In genomic region chr19:54186934-54187381, GRCh38 we compare ENCODE assay signal across 12 cellular contexts. TPM values are rescaled to one million over a fixed set of nuclear protein-coding genes. Genes with fewer than 3 reads are reported as not detected.
DNase-seq lines count a peak whose midpoint lies in the region; ATAC-seq and TF ChIP-seq lines count a peak whose summit lies in the region.
"Had no signal": no experiment of that assay in that cellular context is flagged by ENCODE, and none has a peak within 500 bp of the region (broad histone marks: within the 10 kb centered on the region; RNA-seq: fewer than 3 reads in every experiment).

No MANE protein-coding gene starts in this region.

- H3K27ac Mint-ChIP-seq in stimulated activated naive CD8-positive, alpha-beta T cell treated with anti-CD3 and anti-CD28 coated beads, Interleukin-15, Interleukin-2, amounts not matched to agents 100 ng/mL and 50 ng/mL, for 24 hours, result peak overlapping the region; percentile 86
- H3K27ac Mint-ChIP-seq: activated B cell treated with CpG ODN at 0.5 μM for 24 hours had no signal

- peaks cover 8 to 18% of the 10 kb centered on the region in 2 donors for H3K4me1 ChIP-seq in muscle layer of duodenum (ENCODE audit: control insufficient read depth in 1 of 2, insufficient read depth in 2 of 2, low read length in 2 of 2)

- no peak for ATAC-seq in stimulated activated naive CD8-positive, alpha-beta T cell treated with anti-CD3 and anti-CD28 coated beads, Interleukin-15, Interleukin-2, amounts not matched to agents 100 U/mL and 50 U/mL, for 24 hours
- ATAC-seq: left lobe of liver had no signal

- WGBS in lower leg skin, 2 donors, result 84 to 91% methylated on average over 11 of the region's 11 CpGs

- TF ChIP-seq CTCF in lower leg skin (IDR thresholded peaks at IDR 0.05), result no peak

- no peak for DNase-seq in stimulated activated naive CD8-positive, alpha-beta T cell treated with anti-CD3 and anti-CD28 coated beads, Interleukin-15, Interleukin-2, amounts not matched to agents 100 U/mL and 50 U/mL, for 24 hours
- peak; percentile 69 for DNase-seq in amniotic epithelial cell (ENCODE audit: low read depth)
- no peak for DNase-seq in NCI-H2171 (lab: John Stamatoyannopoulos, UW)
- DNase-seq in SHP77 treated with DMSO at 0.1 percent for 48 hours (lab: John Stamatoyannopoulos, UW), result no peak
- no peak for DNase-seq in retina
- no peak for DNase-seq in lower leg skin (ENCODE audit: low spot score in 2 of 2)
- DNase-seq: activated B cell treated with CpG ODN at 0.5 μM for 24 hours; effector CD4-positive, alpha-beta T cell had no signal

- intact Hi-C loops in lower leg skin (cut with DNase I; ENCODE audit: low total_unique reads), result no loop called here

- H3K36me3 ChIP-seq in muscle layer of duodenum (ENCODE audit: control insufficient read depth in 1 of 2, insufficient read depth in 2 of 2, low read length in 2 of 2), result peaks cover 8 to 15% of the 10 kb centered on the region in 2 donors

- no peak for TF ChIP-seq POLR2A in lower leg skin (IDR thresholded peaks at IDR 0.05)

- no peaks in the 10 kb centered on the region for H3K9me3 ChIP-seq in muscle layer of duodenum (ENCODE audit: control insufficient read depth in 1 of 2, low read length in 2 of 2)
- H3K9me3 ChIP-seq: tibial nerve had no signal

- no peaks in the 10 kb centered on the region for H3K27me3 Mint-ChIP-seq in stimulated activated naive CD8-positive, alpha-beta T cell treated with anti-CD3 and anti-CD28 coated beads, Interleukin-15, Interleukin-2, amounts not matched to agents 100 ng/mL and 50 ng/mL, for 24 hours
- H3K27me3 Mint-ChIP-seq: activated B cell treated with CpG ODN at 0.5 μM for 24 hours had no signal

- no peaks in the 10 kb centered on the region for H3K27me3 ChIP-seq in muscle layer of duodenum (ENCODE audit: low read depth, low read length)
- H3K27me3 ChIP-seq: tibial nerve had no signal

- peaks cover 21% of the 10 kb centered on the region for H3K4me1 Mint-ChIP-seq in stimulated activated naive CD8-positive, alpha-beta T cell treated with anti-CD3 and anti-CD28 coated beads, Interleukin-15, Interleukin-2, amounts not matched to agents 100 ng/mL and 50 ng/mL, for 24 hours (ENCODE audit: low read depth)

- peaks cover 26% of the 10 kb centered on the region for H3K36me3 Mint-ChIP-seq in stimulated activated naive CD8-positive, alpha-beta T cell treated with anti-CD3 and anti-CD28 coated beads, Interleukin-15, Interleukin-2, amounts not matched to agents 100 ng/mL and 50 ng/mL, for 24 hours (ENCODE audit: low read depth)

- H3K9me3 Mint-ChIP-seq in stimulated activated naive CD8-positive, alpha-beta T cell treated with anti-CD3 and anti-CD28 coated beads, Interleukin-15, Interleukin-2, amounts not matched to agents 100 ng/mL and 50 ng/mL, for 24 hours, result no peaks in the 10 kb centered on the region
- H3K9me3 Mint-ChIP-seq: activated B cell treated with CpG ODN at 0.5 μM for 24 hours had no signal

- H3K4me3 Mint-ChIP-seq in stimulated activated naive CD8-positive, alpha-beta T cell treated with anti-CD3 and anti-CD28 coated beads, Interleukin-15, Interleukin-2, amounts not matched to agents 100 ng/mL and 50 ng/mL, for 24 hours, result peak overlapping the region; percentile 91

- H3K4me3 ChIP-seq in muscle layer of duodenum (ENCODE audit: low read depth in 1 of 2, low read length in 2 of 2) (peak overlapping the region in 1 of 2 donors; percentile 3), lower leg skin (ENCODE audit: low read depth, poor library complexity, severe bottlenecking) (no peak overlapping the region)
- H3K4me3 ChIP-seq: tibial nerve had no signal

- peak overlapping the region; percentile 85 for H3K27ac ChIP-seq in muscle layer of duodenum (ENCODE audit: low read length)

RNA-seq across cellular contexts. Expression of gene MBOAT7, which starts 2.4 kb away (rescaled TPM):
- total RNA-seq in lower leg skin, result 100 to 1,000 TPM in 1 of 4 donors, 10 to 100 TPM in 3; 57.4 to 117 (median 62.2) TPM

RNA-seq across cellular contexts. Expression of gene TSEN34, which starts 4.2 kb away (rescaled TPM):
- total RNA-seq in lower leg skin, result 100 to 1,000 TPM in 2 of 4 donors, 10 to 100 TPM in 2; 80.5 to 118 (median 107) TPM

RNA-seq across cellular contexts. Expression of gene RPS9, which starts 13.7 kb away (rescaled TPM):
- 1,000 to 10,000 TPM; 2,457 to 3,045 (median 2,759) TPM for total RNA-seq in lower leg skin

RNA-seq across cellular contexts. Expression of gene TMC4, which starts 14.0 kb away (rescaled TPM):
- total RNA-seq in lower leg skin, result 1 to 10 TPM; 2.4 to 9.3 (median 6.3) TPM
- total RNA-seq: activated B cell treated with CpG ODN at 0.5 μM for 24 hours had no signal

RNA-seq across cellular contexts. Expression of gene LENG1, which starts 27.4 kb away (rescaled TPM):
- 1 to 10 TPM; 6.0 to 8.4 (median 6.6) TPM for total RNA-seq in lower leg skin
